ENCODE assay signal across 16 cellular contexts in the genomic region with DNA sequence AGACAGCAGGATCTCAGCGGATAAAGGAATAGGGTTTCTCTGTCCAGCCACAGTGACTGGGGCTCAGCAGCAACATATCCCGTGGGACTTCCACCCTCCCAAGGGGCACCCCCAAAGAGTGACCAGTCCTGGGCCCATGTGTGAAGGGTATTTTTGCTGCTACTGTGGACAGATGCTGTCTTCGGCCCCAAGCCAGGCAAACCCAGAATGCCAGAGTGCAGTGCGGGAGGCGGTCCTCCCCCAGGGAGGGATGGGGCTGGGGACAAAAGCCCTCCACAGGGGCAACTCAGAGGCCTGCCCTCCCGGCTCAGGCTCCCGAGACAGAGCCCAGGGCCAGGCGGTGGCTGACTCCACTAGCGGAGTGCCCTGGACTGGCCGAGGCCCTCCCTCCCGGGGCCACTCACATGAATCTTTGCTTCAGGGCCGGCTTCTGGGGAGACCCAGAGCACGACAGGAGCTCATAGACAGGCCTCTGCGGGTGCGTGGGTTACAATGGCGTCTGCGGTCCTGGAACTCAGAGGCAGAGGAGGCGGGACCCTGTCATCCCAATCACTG. TPM values are rescaled to one million over a fixed set of nuclear protein-coding genes. Genes with fewer than 3 reads are reported as not detected.
DNase-seq lines count a peak whose midpoint lies in the region; ATAC-seq and TF ChIP-seq lines count a peak whose summit lies in the region.
"Had no signal": no experiment of that assay in that cellular context is flagged by ENCODE, and none has a peak within 500 bp of the region (broad histone marks: within the 10 kb centered on the region; RNA-seq: fewer than 3 reads in every experiment).

No MANE protein-coding gene starts in this region.

- intact Hi-C loops in heart right ventricle (cut with DNase I) (loop anchor here in 5 of 10 donors (2.0 to 10.0 kb wide), 5 partner anchors 57 to 286 kb away; a partner anchor contains a TSS), upper lobe of right lung (cut with DNase I) (no loop called here)

- peaks cover 2% of the 10 kb centered on the region for H3K27me3 Mint-ChIP-seq in activated naive CD8-positive, alpha-beta T cell treated with anti-CD3 and anti-CD28 coated beads, Interleukin-2, amount 10 ng/mL, durations not matched to agents 7 days and 5 days
- H3K27me3 Mint-ChIP-seq in activated naive CD8-positive, alpha-beta T cell treated with anti-CD3 and anti-CD28 coated beads for 36 hours = no peaks in the 10 kb centered on the region

- 77 to 81% methylated on average over 18 of the region's 18 CpGs for WGBS in heart right ventricle, 2 donors

- POLR2A ChIA-PET in activated naive CD8-positive, alpha-beta T cell treated with anti-CD3 and anti-CD28 coated beads, Interleukin-2, amount 10 ng/mL, durations not matched to agents 7 days and 5 days (lab: Charles Lee) = no interaction called here

- H3K9me3 ChIP-seq in heart right ventricle (peaks cover 0 to 13% (median 9%) of the 10 kb centered on the region in 11 donors), neutrophil (no peaks in the 10 kb centered on the region), upper lobe of right lung (no peaks in the 10 kb centered on the region)

- H3K4me1 ChIP-seq in heart right ventricle (peaks cover 22 to 68% (median 50%) of the 10 kb centered on the region in 9 donors), neutrophil (ENCODE audit: control insufficient read depth in 1 of 2, insufficient read depth in 1 of 2, low read depth in 1 of 2, low read length in 1 of 2) (peaks cover 74% of the 10 kb centered on the region in 2 experiments), upper lobe of right lung (peaks cover 37% of the 10 kb centered on the region)

- no peaks in the 10 kb centered on the region for H3K36me3 Mint-ChIP-seq in activated naive CD8-positive, alpha-beta T cell treated with anti-CD3 and anti-CD28 coated beads, Interleukin-2, amount 10 ng/mL, durations not matched to agents 7 days and 5 days
- H3K36me3 Mint-ChIP-seq in activated naive CD8-positive, alpha-beta T cell treated with anti-CD3 and anti-CD28 coated beads for 36 hours = no peaks in the 10 kb centered on the region

- no peak overlapping the region for H3K4me3 Mint-ChIP-seq in activated naive CD8-positive, alpha-beta T cell treated with anti-CD3 and anti-CD28 coated beads, Interleukin-2, amount 10 ng/mL, durations not matched to agents 7 days and 5 days
- no peak overlapping the region for H3K4me3 Mint-ChIP-seq in activated naive CD8-positive, alpha-beta T cell treated with anti-CD3 and anti-CD28 coated beads for 36 hours

- no peaks in the 10 kb centered on the region for H3K9me3 Mint-ChIP-seq in activated naive CD8-positive, alpha-beta T cell treated with anti-CD3 and anti-CD28 coated beads, Interleukin-2, amount 10 ng/mL, durations not matched to agents 7 days and 5 days
- no peaks in the 10 kb centered on the region for H3K9me3 Mint-ChIP-seq in activated naive CD8-positive, alpha-beta T cell treated with anti-CD3 and anti-CD28 coated beads for 36 hours

- no peaks in the 10 kb centered on the region for H3K36me3 ChIP-seq in heart right ventricle
- H3K36me3 ChIP-seq in neutrophil = no peaks in the 10 kb centered on the region
- H3K36me3 ChIP-seq in upper lobe of right lung = no peaks in the 10 kb centered on the region

- DNase-seq in activated naive CD8-positive, alpha-beta T cell treated with anti-CD3 and anti-CD28 coated beads, Interleukin-2, amount 10 ng/mL, durations not matched to agents 7 days and 5 days = peak; percentile 31
- DNase-seq in activated naive CD8-positive, alpha-beta T cell treated with anti-CD3 and anti-CD28 coated beads for 36 hours = no peak
- DNase-seq in heart right ventricle (no peak), upper lobe of right lung (peak; percentile 61), NCI-H2107 (lab: John Stamatoyannopoulos, UW) (no peak), SIG-M5 (lab: John Stamatoyannopoulos, UW) (no peak)
- no peak for DNase-seq in stimulated activated naive CD8-positive, alpha-beta T cell treated with anti-CD3 and anti-CD28 coated beads, Interleukin-15, Interleukin-2, amounts not matched to agents 100 U/mL and 50 U/mL, for 24 hours
- DNase-seq: activated CD4-positive, CD25-positive, alpha-beta regulatory T cell treated with anti-CD3 and anti-CD28 coated beads, Interleukin-2, amount 50 U/mL, for 72 hours; activated effector memory CD4-positive, alpha-beta T cell treated with anti-CD3 and anti-CD28 coated beads, Interleukin-2, amount 50 U/mL, for 16 hours; cortex of kidney; DMS79; NCI-H526 treated with DMSO at 0.1 percent for 48 hours; stimulated activated CD4-positive, alpha-beta T cell treated with anti-CD3 and anti-CD28 coated beads, Interleukin-15, amount 100 ng/mL, for 24 hours had no signal

- H3K27ac ChIP-seq in heart right ventricle = peak overlapping the region in 9 of 10 donors; percentile 64 to 100 (median 96)
- peak overlapping the region; percentile 89 for H3K27ac ChIP-seq in neutrophil
- no peak overlapping the region for H3K27ac ChIP-seq in upper lobe of right lung

- H3K27me3 ChIP-seq in heart right ventricle = no peaks in the 10 kb centered on the region
- no peaks in the 10 kb centered on the region for H3K27me3 ChIP-seq in neutrophil
- no peaks in the 10 kb centered on the region for H3K27me3 ChIP-seq in upper lobe of right lung

- peaks cover 4% of the 10 kb centered on the region for H3K4me1 Mint-ChIP-seq in activated naive CD8-positive, alpha-beta T cell treated with anti-CD3 and anti-CD28 coated beads, Interleukin-2, amount 10 ng/mL, durations not matched to agents 7 days and 5 days
- peaks cover 6% of the 10 kb centered on the region for H3K4me1 Mint-ChIP-seq in activated naive CD8-positive, alpha-beta T cell treated with anti-CD3 and anti-CD28 coated beads for 36 hours

- no peak overlapping the region for H3K27ac Mint-ChIP-seq in activated naive CD8-positive, alpha-beta T cell treated with anti-CD3 and anti-CD28 coated beads, Interleukin-2, amount 10 ng/mL, durations not matched to agents 7 days and 5 days
- no peak overlapping the region for H3K27ac Mint-ChIP-seq in activated naive CD8-positive, alpha-beta T cell treated with anti-CD3 and anti-CD28 coated beads for 36 hours

- TF ChIP-seq CTCF in heart right ventricle (IDR thresholded peaks at IDR 0.05) (no peak), neutrophil (IDR thresholded peaks at IDR 0.05) (no peak), upper lobe of right lung (IDR thresholded peaks at IDR 0.05) (no peak)

- no peak overlapping the region for H3K4me3 ChIP-seq in heart right ventricle
- H3K4me3 ChIP-seq in neutrophil (ENCODE audit: low read depth in 1 of 2, low read length in 1 of 2) = peak overlapping the region in 1 of 2 experiments; percentile 4
- H3K4me3 ChIP-seq in upper lobe of right lung = no peak overlapping the region
- H3K4me3 ChIP-seq: mucosa of descending colon had no signal

- ATAC-seq in activated naive CD8-positive, alpha-beta T cell treated with anti-CD3 and anti-CD28 coated beads, Interleukin-2, amount 10 ng/mL, durations not matched to agents 7 days and 5 days (ENCODE audit: low read depth) = no peak
- ATAC-seq in heart right ventricle = no peak
- ATAC-seq in upper lobe of right lung = no peak
- ATAC-seq in stimulated activated naive CD8-positive, alpha-beta T cell treated with anti-CD3 and anti-CD28 coated beads, Interleukin-15, Interleukin-2, amounts not matched to agents 100 U/mL and 50 U/mL, for 24 hours = no peak
- ATAC-seq: mucosa of descending colon had no signal

RNA-seq across cellular contexts. Expression of a gene that starts 34.7 kb away (rescaled TPM):
- total RNA-seq in activated naive CD8-positive, alpha-beta T cell treated with anti-CD3 and anti-CD28 coated beads, Interleukin-2, amount 10 ng/mL, durations not matched to agents 7 days and 5 days = not detected
- total RNA-seq in activated naive CD8-positive, alpha-beta T cell treated with anti-CD3 and anti-CD28 coated beads for 36 hours = not detected
- not detected for total RNA-seq in heart right ventricle
- not detected for polyA plus RNA-seq in heart right ventricle
- 5.4 TPM for total RNA-seq in upper lobe of right lung
- total RNA-seq: mucosa of descending colon, SK-MEL-5 had no signal

Comparison
In these comparisons a context has a peak if more than half of its experiments do, and no peak if none do; other contexts are left out.
1. DNase-seq: peak in activated naive CD8-positive, alpha-beta T cell treated with anti-CD3 and anti-CD28 coated beads, Interleukin-2, amount 10 ng/mL, durations not matched to agents 7 days and 5 days (single experiment) and upper lobe of right lung (single experiment); none in activated naive CD8-positive, alpha-beta T cell treated with anti-CD3 and anti-CD28 coated beads for 36 hours (single experiment), heart right ventricle (0 of 2), NCI-H2107 (single experiment), SIG-M5 (single experiment) and stimulated activated naive CD8-positive, alpha-beta T cell treated with anti-CD3 and anti-CD28 coated beads, Interleukin-15, Interleukin-2, amounts not matched to agents 100 U/mL and 50 U/mL, for 24 hours (single experiment).